11 cellular contexts compared by ENCODE assay signal in genomic region chr4:129515356-129515755, GRCh38.
A peak's percentile ranks its signal among the peaks of the same experiment; 100 is the strongest.
DNase-seq lines count a peak whose midpoint lies in the region; ATAC-seq lines count a peak whose summit lies in the region.
"Had no signal": no experiment of that assay in that cellular context is flagged by ENCODE, and none has a peak within 500 bp of the region (broad histone marks: within the 10 kb centered on the region; RNA-seq: fewer than 3 reads in every experiment).

No MANE protein-coding gene starts in this region.

- DNase-seq in HT1080 (ENCODE audit: low read depth) (peak; percentile 72), dermis microvascular lymphatic vessel endothelial cell (ENCODE audit: low read depth in 2 of 2) (peak; percentile 4 to 89), glomerular endothelial cell (ENCODE audit: extremely low read depth, low read depth, low spot score) (peak; percentile 94), SW 1271 (lab: John Stamatoyannopoulos, UW) (no peak)
- DNase-seq: Calu3; CD8-positive, alpha-beta T cell; EL; H9; KBM-7 had no signal

- ATAC-seq in GM18873 (IDR thresholded peaks at IDR 0.05; ENCODE audit: low FRiP score, unreplicated experiment) (no peak), GM19324 (IDR thresholded peaks at IDR 0.05; ENCODE audit: low FRiP score, unreplicated experiment) (no peak)
- ATAC-seq: CD8-positive, alpha-beta T cell had no signal

Comparison
In these comparisons a context has a peak if more than half of its experiments do, and no peak if none do; other contexts are left out.
1. DNase-seq: peak in HT1080 (single experiment), dermis microvascular lymphatic vessel endothelial cell (2 of 2) and glomerular endothelial cell (single experiment); none in SW 1271 (0 of 2).